In the genomic region with DNA sequence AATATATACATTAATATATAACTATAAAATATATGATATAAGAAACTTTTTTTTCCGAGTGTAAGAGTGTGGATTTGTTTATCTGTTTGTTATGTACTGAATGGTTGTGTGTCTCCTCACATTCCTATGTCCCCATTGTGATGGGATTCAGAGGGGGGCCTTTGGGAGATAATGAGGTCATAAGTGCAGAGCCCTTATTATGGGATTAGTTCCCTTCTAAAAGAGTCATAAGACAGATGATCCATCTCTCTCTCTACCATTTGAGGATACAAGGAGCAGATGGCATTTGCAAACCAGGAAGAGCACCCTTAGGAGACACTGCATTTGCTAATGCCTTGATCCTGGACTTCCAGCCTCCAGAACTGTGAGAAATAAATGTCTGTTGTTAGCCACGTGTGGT, we compare ENCODE assay signal across 24 cellular contexts.
"Had no signal": no experiment of that assay in that cellular context is flagged by ENCODE, and none has a peak within 500 bp of the region (broad histone marks: within the 10 kb centered on the region; RNA-seq: fewer than 3 reads in every experiment).

No MANE protein-coding gene starts in this region.

- H3K27ac ChIP-seq: left ventricle myocardium inferior, ovary, right atrium auricular region, skin epidermis, stomach, testis, thyroid gland, transverse colon, upper lobe of left lung, vagina had no signal

- H3K9me3 ChIP-seq: left ventricle myocardium inferior, mucosa of descending colon, ovary, right atrium auricular region, testis, thyroid gland, transverse colon, upper lobe of left lung, vagina had no signal

- H3K9me3 Mint-ChIP-seq: mesothelial cell of epicardium; natural killer cell treated with Interleukin-12 subunit alpha and Interleukin-12 subunit beta and Interleukin-15 and Interleukin-18, amount 100 ng/mL, for 72 hours; stimulated activated naive B cell treated with anti-CD40 and anti-IgM and Interleukin-4, amounts not matched to agents 10 μg/mL and 1 μg/mL and 100 μg/mL, for 72 hours had no signal

- H3K4me3 ChIP-seq: left ventricle myocardium inferior, lung, mucosa of descending colon, ovary, right atrium auricular region, skin epidermis, stomach, testis, thyroid gland, transverse colon, upper lobe of left lung, vagina had no signal

- H3K36me3 Mint-ChIP-seq: mesothelial cell of epicardium; naive thymus-derived CD4-positive, alpha-beta T cell; natural killer cell treated with Interleukin-12 subunit alpha and Interleukin-12 subunit beta and Interleukin-15 and Interleukin-18, amount 100 ng/mL, for 72 hours; stimulated activated naive B cell treated with anti-CD40 and anti-IgM and Interleukin-4, amounts not matched to agents 10 μg/mL and 1 μg/mL and 100 μg/mL, for 72 hours had no signal

- H3K4me1 Mint-ChIP-seq: naive thymus-derived CD4-positive, alpha-beta T cell; stimulated activated naive B cell treated with anti-CD40 and anti-IgM and Interleukin-4, amounts not matched to agents 10 μg/mL and 1 μg/mL and 100 μg/mL, for 72 hours had no signal

- H3K4me3 Mint-ChIP-seq: mesothelial cell of epicardium; naive thymus-derived CD4-positive, alpha-beta T cell; natural killer cell treated with Interleukin-12 subunit alpha and Interleukin-12 subunit beta and Interleukin-15 and Interleukin-18, amount 100 ng/mL, for 72 hours; stimulated activated naive B cell treated with anti-CD40 and anti-IgM and Interleukin-4, amounts not matched to agents 10 μg/mL and 1 μg/mL and 100 μg/mL, for 72 hours had no signal

- DNase-seq: left ventricle myocardium inferior; mesendoderm; mucosa of descending colon; naive thymus-derived CD4-positive, alpha-beta T cell; ovary; stimulated activated CD4-positive, alpha-beta T cell treated with anti-CD3 and anti-CD28 coated beads, Interleukin-12 subunit alpha, Interleukin-12 subunit beta, amount 100 ng/mL, for 4 hours; stimulated activated CD4-positive, alpha-beta T cell treated with anti-CD3 and anti-CD28 coated beads, Interleukin-15, amount 100 ng/mL, for 24 hours; stimulated activated CD4-positive, alpha-beta T cell treated with anti-CD3 and anti-CD28 coated beads, Interleukin-2, amount 100 ng/mL, for 24 hours; stimulated activated CD4-positive, alpha-beta T cell treated with anti-CD3 and anti-CD28 coated beads, Interleukin-4, amount 100 ng/mL, for 1 hour; stimulated activated naive B cell treated with anti-CD40 and anti-IgM and Interleukin-4, amounts not matched to agents 10 μg/mL and 1 μg/mL and 100 μg/mL, for 72 hours; stimulated activated naive CD8-positive, alpha-beta T cell treated with anti-CD3 and anti-CD28 coated beads, Interleukin-15, Interleukin-2, amounts not matched to agents 100 U/mL and 50 U/mL, for 24 hours; stomach; thyroid gland; transverse colon; upper lobe of left lung had no signal

- H3K27me3 ChIP-seq: ovary, right atrium auricular region, testis, thyroid gland, upper lobe of left lung, vagina had no signal

- H3K4me1 ChIP-seq: left ventricle myocardium inferior, right atrium auricular region, stomach, thyroid gland, transverse colon, upper lobe of left lung, vagina had no signal

- ATAC-seq: mucosa of descending colon; naive thymus-derived CD4-positive, alpha-beta T cell; natural killer cell treated with Interleukin-12 subunit alpha and Interleukin-12 subunit beta and Interleukin-15 and Interleukin-18, amount 100 ng/mL, for 72 hours; sciatic nerve; stimulated activated naive B cell treated with anti-CD40 and anti-IgM and Interleukin-4, amounts not matched to agents 10 μg/mL and 1 μg/mL and 100 μg/mL, for 72 hours; stimulated activated naive CD8-positive, alpha-beta T cell treated with anti-CD3 and anti-CD28 coated beads, Interleukin-15, Interleukin-2, amounts not matched to agents 100 U/mL and 50 U/mL, for 24 hours had no signal

- H3K36me3 ChIP-seq: left ventricle myocardium inferior, ovary, right atrium auricular region, stomach, thyroid gland, transverse colon, upper lobe of left lung, vagina had no signal

- H3K27ac Mint-ChIP-seq: mesothelial cell of epicardium; naive thymus-derived CD4-positive, alpha-beta T cell; natural killer cell treated with Interleukin-12 subunit alpha and Interleukin-12 subunit beta and Interleukin-15 and Interleukin-18, amount 100 ng/mL, for 72 hours; progenitor cell of endocrine pancreas; stimulated activated naive B cell treated with anti-CD40 and anti-IgM and Interleukin-4, amounts not matched to agents 10 μg/mL and 1 μg/mL and 100 μg/mL, for 72 hours had no signal
